1 cellular context compared by ENCODE assay signal in genomic region chr3:17742092-17742836, GRCh38.
TF ChIP-seq lines count a peak whose summit lies in the region.

TBC1D5 (minus strand) TSS chr3:17742631; CDS start chr3:17508570, 234,061 bp downstream.

TF ChIP-seq in HepG2, 621 proteins besides CTCF, POLR2A, EP300 and RAD21 (continued from another document and continues in another):
- TF ChIP-seq ZNF646 (CRISPR knock-in tag; IDR thresholded peaks at IDR 0.05) (no peak), ZBTB14 (CRISPR knock-in tag; IDR thresholded peaks at IDR 0.05) (peak; percentile 90), ZNF770 (CRISPR knock-in tag; IDR thresholded peaks at IDR 0.05) (peak; percentile 60), ZNF691 (CRISPR knock-in tag; IDR thresholded peaks at IDR 0.05; ENCODE audit: borderline replicate concordance, low read depth) (peak; percentile 31), ZKSCAN8 (CRISPR knock-in tag; IDR thresholded peaks at IDR 0.05; ENCODE audit: borderline replicate concordance) (0 out of 2 replicates have a peak, but pooled peaks have one; percentile 12), TBX3 (IDR thresholded peaks at IDR 0.05; ENCODE audit: borderline replicate concordance) (peak; percentile 74), ZNF44 (CRISPR knock-in tag; IDR thresholded peaks at IDR 0.05) (no peak), PATZ1 (CRISPR knock-in tag; IDR thresholded peaks at IDR 0.05) (peak; percentile 60; the same call in 1 of the 2 replicates), FOXP4 (CRISPR knock-in tag; IDR thresholded peaks at IDR 0.05) (peak; percentile 19; the same call in 1 of the 2 replicates), BORCS8-MEF2B (CRISPR knock-in tag; IDR thresholded peaks at IDR 0.05) (peak; percentile 62), ZNF782 (CRISPR knock-in tag; IDR thresholded peaks at IDR 0.05; ENCODE audit: borderline replicate concordance) (peak; percentile 42; the same call in 1 of the 2 replicates), ZFP36 (IDR thresholded peaks at IDR 0.05; ENCODE audit: borderline replicate concordance, low read depth, low read length, partially characterized antibody) (no peak), ETS1 (CRISPR knock-in tag; IDR thresholded peaks at IDR 0.05) (peak; percentile 33; the same call in 1 of the 2 replicates), ZNF138 (CRISPR knock-in tag; IDR thresholded peaks at IDR 0.05; ENCODE audit: low read depth) (no peak; the same call in 1 of the 2 replicates), ZNF446 (CRISPR knock-in tag; IDR thresholded peaks at IDR 0.05) (peak; percentile 92; the same call in 1 of the 2 replicates), ZHX2 (IDR thresholded peaks at IDR 0.05; ENCODE audit: low read depth) (0 out of 2 replicates have a peak, but pooled peaks have one; percentile 8), ZHX2 (CRISPR knock-in tag; IDR thresholded peaks at IDR 0.05; ENCODE audit: borderline replicate concordance) (no peak), ETV5 (CRISPR knock-in tag; IDR thresholded peaks at IDR 0.05; ENCODE audit: borderline replicate concordance) (0 out of 2 replicates have a peak, but pooled peaks have one; percentile 4), ZNF816 (CRISPR knock-in tag; IDR thresholded peaks at IDR 0.05; ENCODE audit: borderline replicate concordance) (peak; percentile 96), SMC3 (IDR thresholded peaks at IDR 0.05; ENCODE audit: low read length) (no peak), ZNF547 (CRISPR knock-in tag; IDR thresholded peaks at IDR 0.05) (peak; percentile 93), MEIS2 (CRISPR knock-in tag; IDR thresholded peaks at IDR 0.05) (peak; percentile 74; the same call in 1 of the 2 replicates), ZNF292 (CRISPR knock-in tag; IDR thresholded peaks at IDR 0.05; ENCODE audit: borderline replicate concordance, low read depth) (peak; percentile 78; the same call in 1 of the 2 replicates), ZNF639 (CRISPR knock-in tag; conservative IDR thresholded peaks at IDR 0.05) (peak; percentile 83; the same call in 1 of the 2 replicates), ZNF367 (CRISPR knock-in tag; IDR thresholded peaks at IDR 0.05; ENCODE audit: borderline replicate concordance) (no peak), MAFG (CRISPR knock-in tag; IDR thresholded peaks at IDR 0.05) (peak; percentile 55; the same call in 1 of the 2 replicates), AHR (CRISPR knock-in tag; IDR thresholded peaks at IDR 0.05) (peak; percentile 81; the same call in 1 of the 2 replicates), ARID2 (CRISPR knock-in tag; IDR thresholded peaks at IDR 0.05; ENCODE audit: borderline replicate concordance) (peak; percentile 95; the same call in 1 of the 2 replicates)
